ENCODE assay signal across 26 cellular contexts in the genomic region with DNA sequence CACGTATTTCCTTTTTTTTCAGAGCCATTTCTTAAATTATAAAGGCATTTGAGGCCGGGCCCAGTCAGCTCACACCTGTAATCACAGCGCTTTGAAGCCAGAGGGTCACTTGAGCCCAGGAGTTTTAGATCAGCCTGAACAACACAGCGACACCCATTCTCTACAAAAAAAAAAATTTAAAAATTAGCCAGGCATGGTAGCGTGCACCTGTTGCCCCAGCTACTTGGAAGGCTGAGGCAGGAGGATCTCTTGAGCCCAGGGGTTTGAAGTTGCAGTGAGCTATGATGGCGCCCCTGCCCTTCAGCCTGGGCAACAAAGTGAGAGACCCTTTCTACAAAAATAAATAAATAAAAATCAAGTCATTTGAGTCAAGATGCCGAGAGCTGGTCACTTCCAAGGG. TPM values are rescaled to one million over a fixed set of nuclear protein-coding genes. Genes with fewer than 3 reads are reported as not detected.
"Had no signal": no experiment of that assay in that cellular context is flagged by ENCODE, and none has a peak within 500 bp of the region (broad histone marks: within the 10 kb centered on the region; RNA-seq: fewer than 3 reads in every experiment).

No MANE protein-coding gene starts in this region.

- H3K36me3 ChIP-seq: gastroesophageal sphincter, heart left ventricle, neutrophil, right lobe of liver, stomach, suprapubic skin, transverse colon, vagina had no signal

- H3K9me3 Mint-ChIP-seq: activated B cell treated with CpG ODN at 0.5 μM for 24 hours; activated naive CD8-positive, alpha-beta T cell treated with anti-CD3 and anti-CD28 coated beads for 36 hours; activated T-cell treated with anti-CD3 and anti-CD28 coated beads, Interleukin-2, amount 50 U/mL, for 4 hours; activated T-helper 2 cell treated with anti-CD3 and anti-CD28 coated beads, Interferon-gamma antibody, Interleukin-2, Interleukin-4, amounts not matched to agents 10 μg/mL and 5 μg/mL and 100 μg/mL, durations not matched to agents 14 hours and 24 hours and 36 hours; naive B cell; stimulated activated memory B cell treated with anti-CD40 and anti-IgM and Interleukin-4, amounts not matched to agents 10 μg/mL and 1 μg/mL and 100 μg/mL, for 72 hours had no signal

- H3K4me1 ChIP-seq: right lobe of liver had no signal

- DNase-seq: activated B cell treated with CpG ODN at 0.5 μM for 24 hours; activated CD4-positive, alpha-beta T cell treated with anti-CD3 and anti-CD28 coated beads for 36 hours; activated CD4-positive, alpha-beta T cell treated with anti-CD3 and anti-CD28 coated beads, Interleukin-2, amount 50 U/mL, for 4 hours; activated CD8-positive, alpha-beta memory T cell treated with anti-CD3 and anti-CD28 coated beads, Interleukin-2, amount 50 U/mL, for 48 hours; activated naive CD4-positive, alpha-beta T cell; activated naive CD8-positive, alpha-beta T cell treated with anti-CD3 and anti-CD28 coated beads for 36 hours; activated T-cell treated with anti-CD3 and anti-CD28 coated beads, Interleukin-2, amount 50 U/mL, for 4 hours; heart left ventricle; left colon; naive B cell; stimulated activated CD4-positive, alpha-beta T cell treated with anti-CD3 and anti-CD28 coated beads, Interleukin-2, amount 100 ng/mL, for 24 hours; stomach; T-helper 9 cell; transverse colon had no signal

- H3K27ac ChIP-seq: epithelial cell of prostate, gastroesophageal sphincter, heart left ventricle, neutrophil, right lobe of liver, skin epidermis, stomach, suprapubic skin, transverse colon, vagina had no signal

- H3K4me3 ChIP-seq: gastroesophageal sphincter, heart left ventricle, right lobe of liver, skin epidermis, stomach, suprapubic skin, transverse colon, vagina had no signal

- H3K9me3 ChIP-seq: gastroesophageal sphincter, heart left ventricle, neutrophil, right lobe of liver, stomach, suprapubic skin, transverse colon, vagina had no signal

- H3K36me3 Mint-ChIP-seq: activated naive CD8-positive, alpha-beta T cell treated with anti-CD3 and anti-CD28 coated beads for 36 hours; naive B cell; stimulated activated memory B cell treated with anti-CD40 and anti-IgM and Interleukin-4, amounts not matched to agents 10 μg/mL and 1 μg/mL and 100 μg/mL, for 72 hours had no signal

- H3K4me3 Mint-ChIP-seq: activated B cell treated with CpG ODN at 0.5 μM for 24 hours; activated CD4-positive, alpha-beta T cell treated with anti-CD3 and anti-CD28 coated beads for 36 hours; activated naive CD8-positive, alpha-beta T cell treated with anti-CD3 and anti-CD28 coated beads for 36 hours; activated T-cell treated with anti-CD3 and anti-CD28 coated beads, Interleukin-2, amount 50 U/mL, for 4 hours; stimulated activated memory B cell treated with anti-CD40 and anti-IgM and Interleukin-4, amounts not matched to agents 10 μg/mL and 1 μg/mL and 100 μg/mL, for 72 hours had no signal

- H3K27me3 ChIP-seq: vagina had no signal

- H3K27ac Mint-ChIP-seq: activated B cell treated with CpG ODN at 0.5 μM for 24 hours; activated CD4-positive, alpha-beta T cell treated with anti-CD3 and anti-CD28 coated beads for 36 hours; activated naive CD8-positive, alpha-beta T cell treated with anti-CD3 and anti-CD28 coated beads for 36 hours; activated T-helper 2 cell treated with anti-CD3 and anti-CD28 coated beads, Interferon-gamma antibody, Interleukin-2, Interleukin-4, amounts not matched to agents 10 μg/mL and 5 μg/mL and 100 μg/mL, durations not matched to agents 14 hours and 24 hours and 36 hours; naive B cell; stimulated activated memory B cell treated with anti-CD40 and anti-IgM and Interleukin-4, amounts not matched to agents 10 μg/mL and 1 μg/mL and 100 μg/mL, for 72 hours had no signal

- ATAC-seq: activated CD4-positive, alpha-beta T cell treated with anti-CD3 and anti-CD28 coated beads for 36 hours; activated T-cell treated with anti-CD3 and anti-CD28 coated beads, Interleukin-2, amount 50 U/mL, for 4 hours; gastroesophageal sphincter; left colon; stimulated activated memory B cell treated with anti-CD40 and anti-IgM and Interleukin-4, amounts not matched to agents 10 μg/mL and 1 μg/mL and 100 μg/mL, for 72 hours had no signal

RNA-seq across cellular contexts. Expression of a gene that starts 3.0 kb away (rescaled TPM):
- total RNA-seq: activated CD8-positive, alpha-beta memory T cell treated with anti-CD3 and anti-CD28 coated beads for 36 hours; activated naive CD8-positive, alpha-beta T cell treated with anti-CD3 and anti-CD28 coated beads for 36 hours; activated T-cell treated with anti-CD3 and anti-CD28 coated beads, Interleukin-2, amount 50 U/mL, for 4 hours; activated T-helper 2 cell treated with anti-CD3 and anti-CD28 coated beads, Interferon-gamma antibody, Interleukin-2, Interleukin-4, amounts not matched to agents 10 μg/mL and 5 μg/mL and 100 μg/mL, durations not matched to agents 14 hours and 24 hours and 36 hours; bronchial epithelial cell; right lobe of liver; suprapubic skin; T-helper 1 cell treated with Interleukin-12 subunit alpha and Interleukin-12 subunit beta and Interleukin-4 antibody, amounts not matched to agents 30 ng/mL and 1 ng/mL, for 36 hours had no signal
